Comparison of ENCODE assay signal across 4 cellular contexts in genomic region chrX:30193910-30194309, GRCh38. TPM values are rescaled to one million over a fixed set of nuclear protein-coding genes. Genes with fewer than 3 reads are reported as not detected.
"Had no signal": no experiment of that assay in that cellular context is flagged by ENCODE, and none has a peak within 500 bp of the region (broad histone marks: within the 10 kb centered on the region; RNA-seq: fewer than 3 reads in every experiment).

No MANE protein-coding gene starts in this region.

RNA-seq across cellular contexts. Expression of gene MAGEB2, which starts 21.5 kb away (rescaled TPM):
- total RNA-seq: LHCN-M2, MCF 10A had no signal

RNA-seq across cellular contexts. Expression of gene MAGEB3, which starts 36.5 kb away (rescaled TPM):
- total RNA-seq: LHCN-M2, MCF 10A, NCI-H460 had no signal

RNA-seq across cellular contexts. Expression of gene MAGEB4, which starts 47.9 kb away (rescaled TPM):
- total RNA-seq: LHCN-M2, M059J, MCF 10A, NCI-H460 had no signal

RNA-seq across cellular contexts. Expression of gene MAGEB1, which starts 53.0 kb away (rescaled TPM):
- total RNA-seq: LHCN-M2, M059J, MCF 10A, NCI-H460 had no signal
